In genomic region chr16:87472142-87472778, GRCh38 we compare ENCODE assay signal across 22 cellular contexts.
"Had no signal": no experiment of that assay in that cellular context is flagged by ENCODE, and none has a peak within 500 bp of the region (broad histone marks: within the 10 kb centered on the region; RNA-seq: fewer than 3 reads in every experiment).

No MANE protein-coding gene starts in this region.

- H3K36me3 Mint-ChIP-seq: activated naive CD8-positive, alpha-beta T cell treated with anti-CD3 and anti-CD28 coated beads, Interleukin-2, amount 10 ng/mL, durations not matched to agents 7 days and 5 days; immature natural killer cell had no signal

- H3K4me1 Mint-ChIP-seq: activated CD4-positive, alpha-beta memory T cell treated with anti-CD3 and anti-CD28 coated beads, Interleukin-2, amount 10 ng/mL, durations not matched to agents 7 days and 5 days; activated CD4-positive, alpha-beta T cell treated with anti-CD3 and anti-CD28 coated beads, Interleukin-2, amount 10 ng/mL, durations not matched to agents 24 days and 14 days had no signal

- H3K36me3 ChIP-seq: thoracic aorta had no signal

- H3K27ac Mint-ChIP-seq: activated CD4-positive, alpha-beta memory T cell treated with anti-CD3 and anti-CD28 coated beads, Interleukin-2, amount 10 ng/mL, durations not matched to agents 7 days and 5 days; activated CD4-positive, alpha-beta T cell treated with anti-CD3 and anti-CD28 coated beads, Interleukin-2, amount 10 ng/mL, durations not matched to agents 24 days and 14 days; activated naive CD4-positive, alpha-beta T cell treated with anti-CD3 and anti-CD28 coated beads for 36 hours; activated naive CD8-positive, alpha-beta T cell treated with anti-CD3 and anti-CD28 coated beads, Interleukin-2, amount 10 ng/mL, durations not matched to agents 7 days and 5 days; activated T-cell treated with anti-CD3 and anti-CD28 coated beads, Interleukin-2, amount 50 U/mL, for 72 hours; immature natural killer cell; T-helper 2 cell treated with Interferon-gamma antibody and Interleukin-4, amounts not matched to agents 5 μg/mL and 100 μg/mL, for 36 hours had no signal

- DNase-seq: activated CD4-positive, alpha-beta memory T cell treated with anti-CD3 and anti-CD28 coated beads, Interleukin-2, amount 10 ng/mL, durations not matched to agents 7 days and 5 days; activated CD4-positive, alpha-beta T cell treated with anti-CD3 and anti-CD28 coated beads, Interleukin-2, amount 10 ng/mL, durations not matched to agents 24 days and 14 days; activated effector memory CD4-positive, alpha-beta T cell treated with Interleukin-2 at 50 U/mL for 16 hours; activated naive CD4-positive, alpha-beta T cell treated with anti-CD3 and anti-CD28 coated beads for 36 hours; activated naive CD8-positive, alpha-beta T cell treated with anti-CD3 and anti-CD28 coated beads, Interleukin-2, amount 10 ng/mL, durations not matched to agents 7 days and 5 days; activated T-cell treated with anti-CD3 and anti-CD28 coated beads, Interleukin-2, amount 50 U/mL, for 72 hours; amniotic stem cell; cerebellar nuclear complex; immature natural killer cell; kidney glomerular epithelial cell; left ventricle myocardium superior; mammary epithelial cell; midbrain; retina; stimulated activated CD4-positive, alpha-beta T cell treated with anti-CD3 and anti-CD28 coated beads, Interleukin-4, amount 100 ng/mL, for 24 hours; stimulated activated naive CD4-positive, alpha-beta T cell treated with Interleukin-2 at 50 U/mL for 16 hours had no signal

- H3K9me3 ChIP-seq: thoracic aorta had no signal

- H3K4me3 Mint-ChIP-seq: activated CD4-positive, alpha-beta memory T cell treated with anti-CD3 and anti-CD28 coated beads, Interleukin-2, amount 10 ng/mL, durations not matched to agents 7 days and 5 days; activated CD4-positive, alpha-beta T cell treated with anti-CD3 and anti-CD28 coated beads, Interleukin-2, amount 10 ng/mL, durations not matched to agents 24 days and 14 days; activated naive CD4-positive, alpha-beta T cell treated with anti-CD3 and anti-CD28 coated beads for 36 hours; activated naive CD8-positive, alpha-beta T cell treated with anti-CD3 and anti-CD28 coated beads, Interleukin-2, amount 10 ng/mL, durations not matched to agents 7 days and 5 days; activated T-cell treated with anti-CD3 and anti-CD28 coated beads, Interleukin-2, amount 50 U/mL, for 72 hours; immature natural killer cell; T-helper 2 cell treated with Interferon-gamma antibody and Interleukin-4, amounts not matched to agents 5 μg/mL and 100 μg/mL, for 36 hours had no signal

- H3K27ac ChIP-seq: epithelial cell of prostate, VCaP had no signal

- H3K27me3 Mint-ChIP-seq: activated CD4-positive, alpha-beta memory T cell treated with anti-CD3 and anti-CD28 coated beads, Interleukin-2, amount 10 ng/mL, durations not matched to agents 7 days and 5 days; progenitor cell of endocrine pancreas had no signal

- ATAC-seq: activated CD4-positive, CD25-positive, alpha-beta regulatory T cell treated with anti-CD3 and anti-CD28 coated beads, Interleukin-2, amount 50 U/mL, for 24 hours; activated T-cell treated with anti-CD3 and anti-CD28 coated beads, Interleukin-2, amount 50 U/mL, for 72 hours had no signal

- H3K9me3 Mint-ChIP-seq: activated CD4-positive, alpha-beta memory T cell treated with anti-CD3 and anti-CD28 coated beads, Interleukin-2, amount 10 ng/mL, durations not matched to agents 7 days and 5 days; activated CD4-positive, alpha-beta T cell treated with anti-CD3 and anti-CD28 coated beads, Interleukin-2, amount 10 ng/mL, durations not matched to agents 24 days and 14 days; activated naive CD4-positive, alpha-beta T cell treated with anti-CD3 and anti-CD28 coated beads for 36 hours; activated naive CD8-positive, alpha-beta T cell treated with anti-CD3 and anti-CD28 coated beads, Interleukin-2, amount 10 ng/mL, durations not matched to agents 7 days and 5 days; activated T-cell treated with anti-CD3 and anti-CD28 coated beads, Interleukin-2, amount 50 U/mL, for 72 hours; immature natural killer cell; T-helper 2 cell treated with Interferon-gamma antibody and Interleukin-4, amounts not matched to agents 5 μg/mL and 100 μg/mL, for 36 hours had no signal
